ENCODE assay signal across 23 cellular contexts in the genomic region with DNA sequence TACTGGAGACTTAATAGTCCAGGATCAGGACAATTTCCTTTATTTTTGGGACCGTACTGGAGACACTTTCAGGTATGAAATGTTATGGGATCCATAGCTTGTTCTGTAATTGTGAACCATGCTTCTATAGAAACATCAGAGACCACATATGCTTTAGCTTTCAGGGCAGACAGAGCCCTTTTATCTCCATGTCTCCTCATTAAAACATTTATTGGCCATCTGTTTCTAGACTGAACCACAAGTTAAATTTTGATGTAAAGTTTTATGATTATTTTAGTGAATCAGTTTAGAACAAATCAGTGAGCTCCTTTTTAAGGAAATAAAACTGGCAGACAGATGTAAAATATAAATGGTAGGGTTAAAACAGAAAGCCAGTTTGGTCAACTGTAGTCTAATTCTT.
"Had no signal": no experiment of that assay in that cellular context is flagged by ENCODE, and none has a peak within 500 bp of the region (broad histone marks: within the 10 kb centered on the region; RNA-seq: fewer than 3 reads in every experiment).

No MANE protein-coding gene starts in this region.

- H3K27ac ChIP-seq: neural progenitor cell, parathyroid adenoma, psoas muscle, skin epidermis, stomach, thoracic aorta, thyroid gland, tibial nerve, upper lobe of left lung, vagina had no signal

- H2AFZ ChIP-seq: neural progenitor cell, parathyroid adenoma had no signal

- H3K27me3 ChIP-seq: neural progenitor cell, stomach, thyroid gland, tibial nerve, upper lobe of left lung, vagina had no signal

- H3K79me2 ChIP-seq: parathyroid adenoma had no signal

- H3K9me3 ChIP-seq: psoas muscle, stomach, thoracic aorta, thyroid gland, tibial nerve, upper lobe of left lung, vagina had no signal

- DNase-seq: naive thymus-derived CD4-positive, alpha-beta T cell; natural killer cell; posterior cingulate gyrus; psoas muscle; right cardiac atrium; stimulated activated CD4-positive, alpha-beta T cell treated with anti-CD3 and anti-CD28 coated beads, Interleukin-15, amount 100 ng/mL, for 24 hours; stimulated activated CD4-positive, alpha-beta T cell treated with anti-CD3 and anti-CD28 coated beads, Interleukin-2, amount 100 ng/mL, for 24 hours; stimulated activated CD4-positive, alpha-beta T cell treated with anti-CD3 and anti-CD28 coated beads, Interleukin-2, amount 100 ng/mL, for 48 hours; stimulated activated CD4-positive, alpha-beta T cell treated with anti-CD3 and anti-CD28 coated beads, Interleukin-4, amount 100 ng/mL, for 24 hours; stimulated activated naive B cell treated with anti-CD40 and anti-IgM and Interleukin-4, amounts not matched to agents 10 μg/mL and 1 μg/mL and 100 μg/mL, for 72 hours; stimulated activated naive CD4-positive, alpha-beta T cell treated with Interleukin-2 at 50 U/mL for 16 hours; stomach; thyroid gland; trophoblast cell; upper lobe of left lung had no signal

- H3K36me3 ChIP-seq: neural progenitor cell, stomach, thoracic aorta, thyroid gland, tibial nerve, upper lobe of left lung, vagina had no signal

- H3K9ac ChIP-seq: neural progenitor cell, parathyroid adenoma had no signal

- H3K4me1 ChIP-seq: neural progenitor cell, parathyroid adenoma, psoas muscle, stomach, thyroid gland, tibial nerve, upper lobe of left lung, vagina had no signal

- H3K4me2 ChIP-seq: neural progenitor cell had no signal

- H3K4me3 ChIP-seq: neural progenitor cell, psoas muscle, skin epidermis, stomach, thoracic aorta, thyroid gland, tibial nerve, upper lobe of left lung, vagina had no signal

- ATAC-seq: naive thymus-derived CD4-positive, alpha-beta T cell; natural killer cell; psoas muscle; right cardiac atrium; sciatic nerve; stimulated activated effector memory CD8-positive, alpha-beta T cell treated with anti-CD3 and anti-CD28 coated beads, Interleukin-12 subunit alpha, Interleukin-12 subunit beta, amount 100 ng/mL, for 72 hours; stimulated activated naive B cell treated with anti-CD40 and anti-IgM and Interleukin-4, amounts not matched to agents 10 μg/mL and 1 μg/mL and 100 μg/mL, for 72 hours had no signal
